ENCODE assay signal across 1 cellular context in the genomic region with DNA sequence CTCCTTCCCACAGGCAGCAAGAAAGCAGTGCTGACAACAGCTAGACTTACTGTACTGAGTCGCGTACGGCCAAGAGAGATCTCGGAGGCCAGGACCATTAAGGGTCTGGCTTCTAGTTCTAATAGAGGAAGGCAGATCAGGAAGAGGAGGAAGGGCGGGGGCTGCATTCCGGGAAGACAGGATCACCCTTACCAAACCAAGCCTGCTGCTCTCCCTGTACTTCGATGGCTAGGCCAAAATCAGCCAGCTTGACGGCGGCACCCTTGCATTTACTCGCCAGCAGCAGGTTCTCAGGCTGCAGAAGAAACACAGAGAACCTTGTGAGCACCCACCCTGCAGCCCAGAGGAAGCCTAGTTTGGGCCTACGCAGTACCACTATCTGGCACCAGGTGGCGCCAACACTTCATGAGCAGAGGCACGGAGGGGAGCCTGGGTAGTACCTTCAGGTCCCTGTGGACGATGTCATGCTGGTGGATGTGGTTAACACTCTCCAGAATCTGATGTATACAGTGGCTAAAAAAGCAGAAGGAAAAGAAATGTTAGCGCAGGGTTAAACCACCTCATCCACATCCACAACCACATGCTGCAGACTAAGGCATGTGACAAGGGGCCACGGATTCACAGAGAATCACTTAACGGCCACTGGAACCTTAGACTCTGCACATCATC.
TF ChIP-seq lines count a peak whose summit lies in the region.

No MANE protein-coding gene starts in this region.

TF ChIP-seq in HepG2, 621 proteins besides CTCF, POLR2A, EP300 and RAD21 (continued from another document and continues in another):
- TF ChIP-seq, protein P1, sequence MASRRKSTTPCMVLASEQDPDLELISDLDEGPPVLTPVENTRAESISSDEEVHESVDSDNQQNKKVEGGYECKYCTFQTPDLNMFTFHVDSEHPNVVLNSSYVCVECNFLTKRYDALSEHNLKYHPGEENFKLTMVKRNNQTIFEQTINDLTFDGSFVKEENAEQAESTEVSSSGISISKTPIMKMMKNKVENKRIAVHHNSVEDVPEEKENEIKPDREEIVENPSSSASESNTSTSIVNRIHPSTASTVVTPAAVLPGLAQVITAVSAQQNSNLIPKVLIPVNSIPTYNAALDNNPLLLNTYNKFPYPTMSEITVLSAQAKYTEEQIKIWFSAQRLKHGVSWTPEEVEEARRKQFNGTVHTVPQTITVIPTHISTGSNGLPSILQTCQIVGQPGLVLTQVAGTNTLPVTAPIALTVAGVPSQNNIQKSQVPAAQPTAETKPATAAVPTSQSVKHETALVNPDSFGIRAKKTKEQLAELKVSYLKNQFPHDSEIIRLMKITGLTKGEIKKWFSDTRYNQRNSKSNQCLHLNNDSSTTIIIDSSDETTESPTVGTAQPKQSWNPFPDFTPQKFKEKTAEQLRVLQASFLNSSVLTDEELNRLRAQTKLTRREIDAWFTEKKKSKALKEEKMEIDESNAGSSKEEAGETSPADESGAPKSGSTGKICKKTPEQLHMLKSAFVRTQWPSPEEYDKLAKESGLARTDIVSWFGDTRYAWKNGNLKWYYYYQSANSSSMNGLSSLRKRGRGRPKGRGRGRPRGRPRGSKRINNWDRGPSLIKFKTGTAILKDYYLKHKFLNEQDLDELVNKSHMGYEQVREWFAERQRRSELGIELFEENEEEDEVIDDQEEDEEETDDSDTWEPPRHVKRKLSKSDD (CRISPR knock-in tag; IDR thresholded peaks at IDR 0.05; ENCODE audit: low read depth) = no peak
- TF ChIP-seq TBX3 (IDR thresholded peaks at IDR 0.05; ENCODE audit: borderline replicate concordance) (no peak), BHLHE40 (IDR thresholded peaks at IDR 0.05; ENCODE audit: low read length) (0 out of 2 replicates have a peak, but pooled peaks have one; percentile 19), ZBTB20 (CRISPR knock-in tag; IDR thresholded peaks at IDR 0.05; ENCODE audit: borderline replicate concordance, low read depth) (no peak), SPEN (CRISPR knock-in tag; IDR thresholded peaks at IDR 0.05; ENCODE audit: low read depth) (peak; percentile 38; the same call in 1 of the 2 replicates), ELF4 (CRISPR knock-in tag; IDR thresholded peaks at IDR 0.05; ENCODE audit: borderline replicate concordance) (no peak), ZNF816 (CRISPR knock-in tag; IDR thresholded peaks at IDR 0.05; ENCODE audit: borderline replicate concordance) (no peak), ZKSCAN1 (IDR thresholded peaks at IDR 0.05; ENCODE audit: low read length) (no peak), KLF13 (CRISPR knock-in tag; IDR thresholded peaks at IDR 0.05) (no peak), YEATS2 (CRISPR knock-in tag; IDR thresholded peaks at IDR 0.05; ENCODE audit: borderline replicate concordance) (no peak; the same call in 1 of the 2 replicates), SMC3 (IDR thresholded peaks at IDR 0.05; ENCODE audit: low read length) (peak; percentile 96), ZNF549 (CRISPR knock-in tag; IDR thresholded peaks at IDR 0.05) (no peak), MIER3 (CRISPR knock-in tag; IDR thresholded peaks at IDR 0.05; ENCODE audit: borderline replicate concordance) (peak; percentile 37; the same call in 1 of the 2 replicates), SRY (CRISPR knock-in tag; IDR thresholded peaks at IDR 0.05) (no peak), SSRP1 (CRISPR knock-in tag; IDR thresholded peaks at IDR 0.05) (no peak), SALL1 (CRISPR knock-in tag; IDR thresholded peaks at IDR 0.05) (peak; percentile 52; the same call in 1 of the 2 replicates), ZSCAN29 (CRISPR knock-in tag; conservative IDR thresholded peaks at IDR 0.05) (no peak), ZNF251 (CRISPR knock-in tag; IDR thresholded peaks at IDR 0.05) (no peak), HNRNPH1 (optimal IDR thresholded peaks at IDR 0.05; ENCODE audit: low read depth, low read length) (no peak), ZNF446 (CRISPR knock-in tag; IDR thresholded peaks at IDR 0.05) (no peak), BORCS8-MEF2B (CRISPR knock-in tag; IDR thresholded peaks at IDR 0.05) (0 out of 2 replicates have a peak, but pooled peaks have one; percentile 26), NR2F6 (IDR thresholded peaks at IDR 0.05) (no peak), NR2F6 (CRISPR knock-in tag; IDR thresholded peaks at IDR 0.05) (no peak)
- TF ChIP-seq, protein P2, sequence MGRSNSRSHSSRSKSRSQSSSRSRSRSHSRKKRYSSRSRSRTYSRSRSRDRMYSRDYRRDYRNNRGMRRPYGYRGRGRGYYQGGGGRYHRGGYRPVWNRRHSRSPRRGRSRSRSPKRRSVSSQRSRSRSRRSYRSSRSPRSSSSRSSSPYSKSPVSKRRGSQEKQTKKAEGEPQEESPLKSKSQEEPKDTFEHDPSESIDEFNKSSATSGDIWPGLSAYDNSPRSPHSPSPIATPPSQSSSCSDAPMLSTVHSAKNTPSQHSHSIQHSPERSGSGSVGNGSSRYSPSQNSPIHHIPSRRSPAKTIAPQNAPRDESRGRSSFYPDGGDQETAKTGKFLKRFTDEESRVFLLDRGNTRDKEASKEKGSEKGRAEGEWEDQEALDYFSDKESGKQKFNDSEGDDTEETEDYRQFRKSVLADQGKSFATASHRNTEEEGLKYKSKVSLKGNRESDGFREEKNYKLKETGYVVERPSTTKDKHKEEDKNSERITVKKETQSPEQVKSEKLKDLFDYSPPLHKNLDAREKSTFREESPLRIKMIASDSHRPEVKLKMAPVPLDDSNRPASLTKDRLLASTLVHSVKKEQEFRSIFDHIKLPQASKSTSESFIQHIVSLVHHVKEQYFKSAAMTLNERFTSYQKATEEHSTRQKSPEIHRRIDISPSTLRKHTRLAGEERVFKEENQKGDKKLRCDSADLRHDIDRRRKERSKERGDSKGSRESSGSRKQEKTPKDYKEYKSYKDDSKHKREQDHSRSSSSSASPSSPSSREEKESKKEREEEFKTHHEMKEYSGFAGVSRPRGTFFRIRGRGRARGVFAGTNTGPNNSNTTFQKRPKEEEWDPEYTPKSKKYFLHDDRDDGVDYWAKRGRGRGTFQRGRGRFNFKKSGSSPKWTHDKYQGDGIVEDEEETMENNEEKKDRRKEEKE (IDR thresholded peaks at IDR 0.05) = no peak
- TF ChIP-seq, protein P3, sequence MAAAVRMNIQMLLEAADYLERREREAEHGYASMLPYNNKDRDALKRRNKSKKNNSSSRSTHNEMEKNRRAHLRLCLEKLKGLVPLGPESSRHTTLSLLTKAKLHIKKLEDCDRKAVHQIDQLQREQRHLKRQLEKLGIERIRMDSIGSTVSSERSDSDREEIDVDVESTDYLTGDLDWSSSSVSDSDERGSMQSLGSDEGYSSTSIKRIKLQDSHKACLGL (CRISPR knock-in tag; IDR thresholded peaks at IDR 0.05) = no peak
- TF ChIP-seq, protein P4, sequence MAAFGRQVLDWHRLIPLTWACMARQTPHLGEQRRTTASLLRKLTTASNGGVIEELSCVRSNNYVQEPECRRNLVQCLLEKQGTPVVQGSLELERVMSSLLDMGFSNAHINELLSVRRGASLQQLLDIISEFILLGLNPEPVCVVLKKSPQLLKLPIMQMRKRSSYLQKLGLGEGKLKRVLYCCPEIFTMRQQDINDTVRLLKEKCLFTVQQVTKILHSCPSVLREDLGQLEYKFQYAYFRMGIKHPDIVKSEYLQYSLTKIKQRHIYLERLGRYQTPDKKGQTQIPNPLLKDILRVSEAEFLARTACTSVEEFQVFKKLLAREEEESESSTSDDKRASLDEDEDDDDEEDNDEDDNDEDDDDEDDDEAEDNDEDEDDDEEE (CRISPR knock-in tag; IDR thresholded peaks at IDR 0.05) = no peak
- TF ChIP-seq, protein P5, sequence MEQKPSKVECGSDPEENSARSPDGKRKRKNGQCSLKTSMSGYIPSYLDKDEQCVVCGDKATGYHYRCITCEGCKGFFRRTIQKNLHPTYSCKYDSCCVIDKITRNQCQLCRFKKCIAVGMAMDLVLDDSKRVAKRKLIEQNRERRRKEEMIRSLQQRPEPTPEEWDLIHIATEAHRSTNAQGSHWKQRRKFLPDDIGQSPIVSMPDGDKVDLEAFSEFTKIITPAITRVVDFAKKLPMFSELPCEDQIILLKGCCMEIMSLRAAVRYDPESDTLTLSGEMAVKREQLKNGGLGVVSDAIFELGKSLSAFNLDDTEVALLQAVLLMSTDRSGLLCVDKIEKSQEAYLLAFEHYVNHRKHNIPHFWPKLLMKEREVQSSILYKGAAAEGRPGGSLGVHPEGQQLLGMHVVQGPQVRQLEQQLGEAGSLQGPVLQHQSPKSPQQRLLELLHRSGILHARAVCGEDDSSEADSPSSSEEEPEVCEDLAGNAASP (CRISPR knock-in tag; IDR thresholded peaks at IDR 0.05; ENCODE audit: borderline replicate concordance) = 0 out of 2 replicates have a peak, but pooled peaks have one; percentile 29
- TF ChIP-seq, protein P6, sequence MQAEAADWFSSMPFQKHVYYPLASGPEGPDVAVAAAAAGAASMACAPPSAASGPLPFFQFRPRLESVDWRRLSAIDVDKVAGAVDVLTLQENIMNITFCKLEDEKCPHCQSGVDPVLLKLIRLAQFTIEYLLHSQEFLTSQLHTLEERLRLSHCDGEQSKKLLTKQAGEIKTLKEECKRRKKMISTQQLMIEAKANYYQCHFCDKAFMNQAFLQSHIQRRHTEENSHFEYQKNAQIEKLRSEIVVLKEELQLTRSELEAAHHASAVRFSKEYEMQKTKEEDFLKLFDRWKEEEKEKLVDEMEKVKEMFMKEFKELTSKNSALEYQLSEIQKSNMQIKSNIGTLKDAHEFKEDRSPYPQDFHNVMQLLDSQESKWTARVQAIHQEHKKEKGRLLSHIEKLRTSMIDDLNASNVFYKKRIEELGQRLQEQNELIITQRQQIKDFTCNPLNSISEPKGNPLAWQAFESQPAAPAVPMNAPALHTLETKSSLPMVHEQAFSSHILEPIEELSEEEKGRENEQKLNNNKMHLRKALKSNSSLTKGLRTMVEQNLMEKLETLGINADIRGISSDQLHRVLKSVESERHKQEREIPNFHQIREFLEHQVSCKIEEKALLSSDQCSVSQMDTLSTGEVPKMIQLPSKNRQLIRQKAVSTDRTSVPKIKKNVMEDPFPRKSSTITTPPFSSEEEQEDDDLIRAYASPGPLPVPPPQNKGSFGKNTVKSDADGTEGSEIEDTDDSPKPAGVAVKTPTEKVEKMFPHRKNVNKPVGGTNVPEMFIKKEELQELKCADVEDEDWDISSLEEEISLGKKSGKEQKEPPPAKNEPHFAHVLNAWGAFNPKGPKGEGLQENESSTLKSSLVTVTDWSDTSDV (CRISPR knock-in tag; IDR thresholded peaks at IDR 0.05) = 0 out of 2 replicates have a peak, but pooled peaks have one; percentile 40
- TF ChIP-seq, protein P7, sequence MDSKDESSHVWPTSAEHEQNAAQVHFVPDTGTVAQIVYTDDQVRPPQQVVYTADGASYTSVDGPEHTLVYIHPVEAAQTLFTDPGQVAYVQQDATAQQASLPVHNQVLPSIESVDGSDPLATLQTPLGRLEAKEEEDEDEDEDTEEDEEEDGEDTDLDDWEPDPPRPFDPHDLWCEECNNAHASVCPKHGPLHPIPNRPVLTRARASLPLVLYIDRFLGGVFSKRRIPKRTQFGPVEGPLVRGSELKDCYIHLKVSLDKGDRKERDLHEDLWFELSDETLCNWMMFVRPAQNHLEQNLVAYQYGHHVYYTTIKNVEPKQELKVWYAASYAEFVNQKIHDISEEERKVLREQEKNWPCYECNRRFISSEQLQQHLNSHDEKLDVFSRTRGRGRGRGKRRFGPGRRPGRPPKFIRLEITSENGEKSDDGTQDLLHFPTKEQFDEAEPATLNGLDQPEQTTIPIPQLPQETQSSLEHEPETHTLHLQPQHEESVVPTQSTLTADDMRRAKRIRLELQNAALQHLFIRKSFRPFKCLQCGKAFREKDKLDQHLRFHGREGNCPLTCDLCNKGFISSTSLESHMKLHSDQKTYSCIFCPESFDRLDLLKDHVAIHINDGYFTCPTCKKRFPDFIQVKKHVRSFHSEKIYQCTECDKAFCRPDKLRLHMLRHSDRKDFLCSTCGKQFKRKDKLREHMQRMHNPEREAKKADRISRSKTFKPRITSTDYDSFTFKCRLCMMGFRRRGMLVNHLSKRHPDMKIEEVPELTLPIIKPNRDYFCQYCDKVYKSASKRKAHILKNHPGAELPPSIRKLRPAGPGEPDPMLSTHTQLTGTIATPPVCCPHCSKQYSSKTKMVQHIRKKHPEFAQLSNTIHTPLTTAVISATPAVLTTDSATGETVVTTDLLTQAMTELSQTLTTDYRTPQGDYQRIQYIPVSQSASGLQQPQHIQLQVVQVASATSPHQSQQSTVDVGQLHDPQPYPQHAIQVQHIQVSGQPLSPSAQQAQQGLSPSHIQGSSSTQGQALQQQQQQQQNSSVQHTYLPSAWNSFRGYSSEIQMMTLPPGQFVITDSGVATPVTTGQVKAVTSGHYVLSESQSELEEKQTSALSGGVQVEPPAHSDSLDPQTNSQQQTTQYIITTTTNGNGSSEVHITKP (CRISPR knock-in tag; IDR thresholded peaks at IDR 0.05; ENCODE audit: low read depth) = peak; percentile 53; the same call in 1 of the 2 replicates
- TF ChIP-seq, protein P8, sequence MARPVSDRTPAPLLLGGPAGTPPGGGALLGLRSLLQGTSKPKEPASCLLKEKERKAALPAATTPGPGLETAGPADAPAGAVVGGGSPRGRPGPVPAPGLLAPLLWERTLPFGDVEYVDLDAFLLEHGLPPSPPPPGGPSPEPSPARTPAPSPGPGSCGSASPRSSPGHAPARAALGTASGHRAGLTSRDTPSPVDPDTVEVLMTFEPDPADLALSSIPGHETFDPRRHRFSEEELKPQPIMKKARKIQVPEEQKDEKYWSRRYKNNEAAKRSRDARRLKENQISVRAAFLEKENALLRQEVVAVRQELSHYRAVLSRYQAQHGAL (CRISPR knock-in tag; IDR thresholded peaks at IDR 0.05; ENCODE audit: not compliant biosample characterization) = no peak
- TF ChIP-seq, protein P9, sequence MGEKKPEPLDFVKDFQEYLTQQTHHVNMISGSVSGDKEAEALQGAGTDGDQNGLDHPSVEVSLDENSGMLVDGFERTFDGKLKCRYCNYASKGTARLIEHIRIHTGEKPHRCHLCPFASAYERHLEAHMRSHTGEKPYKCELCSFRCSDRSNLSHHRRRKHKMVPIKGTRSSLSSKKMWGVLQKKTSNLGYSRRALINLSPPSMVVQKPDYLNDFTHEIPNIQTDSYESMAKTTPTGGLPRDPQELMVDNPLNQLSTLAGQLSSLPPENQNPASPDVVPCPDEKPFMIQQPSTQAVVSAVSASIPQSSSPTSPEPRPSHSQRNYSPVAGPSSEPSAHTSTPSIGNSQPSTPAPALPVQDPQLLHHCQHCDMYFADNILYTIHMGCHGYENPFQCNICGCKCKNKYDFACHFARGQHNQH (CRISPR knock-in tag; IDR thresholded peaks at IDR 0.05) = no peak; the same call in 1 of the 2 replicates
- TF ChIP-seq, protein P10, sequence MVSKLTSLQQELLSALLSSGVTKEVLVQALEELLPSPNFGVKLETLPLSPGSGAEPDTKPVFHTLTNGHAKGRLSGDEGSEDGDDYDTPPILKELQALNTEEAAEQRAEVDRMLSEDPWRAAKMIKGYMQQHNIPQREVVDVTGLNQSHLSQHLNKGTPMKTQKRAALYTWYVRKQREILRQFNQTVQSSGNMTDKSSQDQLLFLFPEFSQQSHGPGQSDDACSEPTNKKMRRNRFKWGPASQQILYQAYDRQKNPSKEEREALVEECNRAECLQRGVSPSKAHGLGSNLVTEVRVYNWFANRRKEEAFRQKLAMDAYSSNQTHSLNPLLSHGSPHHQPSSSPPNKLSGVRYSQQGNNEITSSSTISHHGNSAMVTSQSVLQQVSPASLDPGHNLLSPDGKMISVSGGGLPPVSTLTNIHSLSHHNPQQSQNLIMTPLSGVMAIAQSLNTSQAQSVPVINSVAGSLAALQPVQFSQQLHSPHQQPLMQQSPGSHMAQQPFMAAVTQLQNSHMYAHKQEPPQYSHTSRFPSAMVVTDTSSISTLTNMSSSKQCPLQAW (CRISPR knock-in tag; IDR thresholded peaks at IDR 0.05) = peak; percentile 74
